Comparison of ENCODE assay signal across 1 cellular context in genomic region chr16:84234656-84235285, GRCh38.
TF ChIP-seq lines count a peak whose summit lies in the region.

No MANE protein-coding gene starts in this region.

TF ChIP-seq in SK-N-SH, 30 proteins besides CTCF, POLR2A, EP300 and RAD21 (continued from another document):
- TF ChIP-seq ZBTB33 (IDR thresholded peaks at IDR 0.05; ENCODE audit: borderline replicate concordance, low read depth), result no peak
